ENCODE assay signal across 8 cellular contexts in the genomic region with DNA sequence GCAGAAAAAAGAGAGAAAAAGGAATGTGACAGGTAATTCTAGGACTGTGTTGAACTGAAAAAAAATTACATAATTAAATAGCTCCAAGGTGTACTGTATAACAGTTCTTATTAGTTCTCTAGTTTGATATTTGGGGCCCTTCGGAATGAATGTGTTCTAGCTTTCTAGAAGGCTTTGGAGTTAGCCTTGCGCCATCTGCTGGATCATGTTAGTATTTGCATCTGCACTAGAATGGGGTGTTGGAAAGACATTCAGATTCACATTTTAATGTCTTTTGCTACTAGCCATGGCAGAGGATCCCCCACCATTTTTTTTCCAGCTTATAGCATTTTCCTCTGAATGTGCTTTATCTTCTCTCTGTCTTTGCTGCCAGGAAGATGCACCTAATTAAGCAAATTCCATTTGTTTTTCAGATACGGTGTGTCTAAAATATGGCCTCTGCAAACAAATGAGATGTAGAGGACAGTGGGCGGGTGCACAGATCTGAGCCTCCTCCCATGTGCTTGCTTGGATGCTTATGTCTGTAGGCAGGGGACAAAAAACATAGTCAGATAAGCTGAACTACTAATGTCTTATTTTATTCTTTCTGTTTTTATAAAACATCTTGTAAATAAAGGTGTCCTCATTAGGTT.
DNase-seq lines count a peak whose midpoint lies in the region; ATAC-seq, FAIRE-seq and TF ChIP-seq lines count a peak whose summit lies in the region.

No MANE protein-coding gene starts in this region.

- TF ChIP-seq CTCF in A549 (IDR thresholded peaks at IDR 0.05) (peak; percentile 82), GM12873 (IDR thresholded peaks at IDR 0.05; ENCODE audit: insufficient read depth, low read depth, low read length, missing control alignments) (peak; percentile 84), NB4 (IDR thresholded peaks at IDR 0.05; ENCODE audit: low read depth, low read length) (peak; percentile 96), MCF 10A (IDR thresholded peaks at IDR 0.05; ENCODE audit: unreplicated experiment) (peak; percentile 78)

- FAIRE-seq in A549 (lab: Jason Lieb, UNC), result peak; percentile 95
- FAIRE-seq in islet of Langerhans (lab: Jason Lieb, UNC), result peak; percentile 96

- intact Hi-C loops in MCF 10A (cut with micrococcal nuclease), result loop anchor here (2.0 to 5.0 kb wide), 3 partner anchors 129 to 323 kb away; a partner anchor contains a TSS

- no peak for TF ChIP-seq POLR2A in A549 (IDR thresholded peaks at IDR 0.05; ENCODE audit: low read length)
- no peak for TF ChIP-seq POLR2A in NB4 (IDR thresholded peaks at IDR 0.05; ENCODE audit: extremely low read depth, insufficient read length)

- no peaks in the 10 kb centered on the region for H3K4me1 Mint-ChIP-seq in MCF 10A (ENCODE audit: insufficient read depth, unreplicated experiment)

- peak; percentile 25 to 75 for DNase-seq in A549 (ENCODE audit: low read depth in 1 of 2, low spot score in 1 of 2)
- peak; percentile 73 for DNase-seq in NB4 (ENCODE audit: low read depth)
- DNase-seq in SKM-1 treated with dmso at 0.1 percent for 144 hours (lab: John Stamatoyannopoulos, UW; ENCODE audit: unreplicated experiment), result peak; percentile 41
- DNase-seq in MCF 10A (ENCODE audit: unreplicated experiment), result peak; percentile 85
- DNase-seq in stimulated activated CD4-positive, alpha-beta T cell treated with anti-CD3 and anti-CD28 coated beads, Interleukin-1b, Interleukin-23, amount 100 ng/mL, for 24 hours (ENCODE audit: low read depth in 4 of 4, low spot score in 1 of 4), result peak in 3 of 4 experiments; percentile 6 to 20 (median 8)

- ATAC-seq in A549, result peak; percentile 80 to 95
- ATAC-seq in HG02623 (IDR thresholded peaks at IDR 0.05; ENCODE audit: unreplicated experiment), result peak; percentile 84

- POLR2A ChIA-PET in A549 (lab: Yijun Ruan, JAX) (interaction anchor here (1.3 kb wide), 1 partner anchor 239 kb away, joined by 4 read pairs; a partner anchor contains a TSS), MCF 10A (lab: Yijun Ruan, JAX) (interaction anchor here (0.6 to 1.3 kb wide), 2 partner anchors 100 to 238 kb away, joined by 3 to 4 read pairs; no protein-coding TSS in a partner anchor)

- WGBS in A549 (ENCODE audit: missing lambda C conversion rate), result 31% methylated on average over 4 of the region's 4 CpGs

- H3K9me3 Mint-ChIP-seq in MCF 10A (ENCODE audit: unreplicated experiment), result no peaks in the 10 kb centered on the region

- no peaks in the 10 kb centered on the region for H3K36me3 Mint-ChIP-seq in MCF 10A (ENCODE audit: insufficient read depth, unreplicated experiment)

- no peak overlapping the region for H3K27ac Mint-ChIP-seq in MCF 10A (ENCODE audit: low read depth, unreplicated experiment)

- CTCF ChIA-PET in A549 (lab: Yijun Ruan, JAX) (interaction anchor here (0.5 to 3.2 kb wide), 23 partner anchors 8 to 724 kb away, joined by 3 to 25 read pairs (median 3); no protein-coding TSS in a partner anchor), MCF 10A (lab: Yijun Ruan, JAX) (interaction anchor here (0.6 to 4.4 kb wide), 39 partner anchors 8 to 1602 kb away, joined by 3 to 64 read pairs (median 5); no protein-coding TSS in a partner anchor)

- TF ChIP-seq RAD21 in A549 (conservative IDR thresholded peaks at IDR 0.05 in 1 of 2, IDR thresholded peaks at IDR 0.05 in 1 of 2), result peak; percentile 72 to 73

- H3K4me3 Mint-ChIP-seq in MCF 10A (ENCODE audit: unreplicated experiment), result no peak overlapping the region

- no peak overlapping the region for H3K27ac ChIP-seq in A549

- BruUV-seq in MCF 10A (replicated peaks; lab: Mats Ljungman, UMichigan), result no TSS peak

- H3K4me1 ChIP-seq in A549, result 0 out of 3 replicates have a peak, but pooled peaks cover 5% of the 10 kb centered on the region

- H3K27me3 Mint-ChIP-seq in MCF 10A (ENCODE audit: insufficient read depth, unreplicated experiment), result no peaks in the 10 kb centered on the region

- H3K4me3 ChIP-seq in A549 (no peak overlapping the region), NB4 (ENCODE audit: low read depth, low read length) (no peak overlapping the region)

- no peak for TF ChIP-seq EP300 in A549 (IDR thresholded peaks at IDR 0.05)

- H3K4me2 ChIP-seq in A549, result peak overlapping the region; percentile 42; the same call in 2 of the 3 replicates

- H3K9me3 ChIP-seq in A549, result no peaks in the 10 kb centered on the region

TF ChIP-seq in A549, 52 proteins besides CTCF, POLR2A, EP300 and RAD21:
- no peak for TF ChIP-seq CBX8 (IDR thresholded peaks at IDR 0.05)
- TF ChIP-seq, protein P1, sequence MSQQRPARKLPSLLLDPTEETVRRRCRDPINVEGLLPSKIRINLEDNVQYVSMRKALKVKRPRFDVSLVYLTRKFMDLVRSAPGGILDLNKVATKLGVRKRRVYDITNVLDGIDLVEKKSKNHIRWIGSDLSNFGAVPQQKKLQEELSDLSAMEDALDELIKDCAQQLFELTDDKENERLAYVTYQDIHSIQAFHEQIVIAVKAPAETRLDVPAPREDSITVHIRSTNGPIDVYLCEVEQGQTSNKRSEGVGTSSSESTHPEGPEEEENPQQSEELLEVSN (IDR thresholded peaks at IDR 0.05; ENCODE audit: borderline replicate concordance, low read depth), result no peak
- TF ChIP-seq CHD2 (IDR thresholded peaks at IDR 0.05; ENCODE audit: low read length, partially characterized antibody), result no peak
- TF ChIP-seq SMC3 (IDR thresholded peaks at IDR 0.05), result peak; percentile 74
- TF ChIP-seq, protein P2, sequence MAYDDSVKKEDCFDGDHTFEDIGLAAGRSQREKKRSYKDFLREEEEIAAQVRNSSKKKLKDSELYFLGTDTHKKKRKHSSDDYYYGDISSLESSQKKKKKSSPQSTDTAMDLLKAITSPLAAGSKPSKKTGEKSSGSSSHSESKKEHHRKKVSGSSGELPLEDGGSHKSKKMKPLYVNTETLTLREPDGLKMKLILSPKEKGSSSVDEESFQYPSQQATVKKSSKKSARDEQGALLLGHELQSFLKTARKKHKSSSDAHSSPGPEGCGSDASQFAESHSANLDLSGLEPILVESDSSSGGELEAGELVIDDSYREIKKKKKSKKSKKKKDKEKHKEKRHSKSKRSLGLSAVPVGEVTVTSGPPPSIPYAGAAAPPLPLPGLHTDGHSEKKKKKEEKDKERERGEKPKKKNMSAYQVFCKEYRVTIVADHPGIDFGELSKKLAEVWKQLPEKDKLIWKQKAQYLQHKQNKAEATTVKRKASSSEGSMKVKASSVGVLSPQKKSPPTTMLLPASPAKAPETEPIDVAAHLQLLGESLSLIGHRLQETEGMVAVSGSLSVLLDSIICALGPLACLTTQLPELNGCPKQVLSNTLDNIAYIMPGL (CRISPR knock-in tag; IDR thresholded peaks at IDR 0.05; ENCODE audit: borderline replicate concordance), result no peak
- no peak for TF ChIP-seq NR3C1 (IDR thresholded peaks at IDR 0.05)
- no peak for TF ChIP-seq KDM5A (IDR thresholded peaks at IDR 0.05)

Comparison
In these comparisons a context has a peak if more than half of its experiments do, and no peak if none do; other contexts are left out.
1. DNase-seq: peak in every context shown above with its lines; median percentile 85 in MCF 10A; 73 in NB4; 50 in A549; 41 in SKM-1 treated with dmso at 0.1 percent for 144 hours; 8 in stimulated activated CD4-positive, alpha-beta T cell treated with anti-CD3 and anti-CD28 coated beads, Interleukin-1b, Interleukin-23, amount 100 ng/mL, for 24 hours.